In the genomic region with DNA sequence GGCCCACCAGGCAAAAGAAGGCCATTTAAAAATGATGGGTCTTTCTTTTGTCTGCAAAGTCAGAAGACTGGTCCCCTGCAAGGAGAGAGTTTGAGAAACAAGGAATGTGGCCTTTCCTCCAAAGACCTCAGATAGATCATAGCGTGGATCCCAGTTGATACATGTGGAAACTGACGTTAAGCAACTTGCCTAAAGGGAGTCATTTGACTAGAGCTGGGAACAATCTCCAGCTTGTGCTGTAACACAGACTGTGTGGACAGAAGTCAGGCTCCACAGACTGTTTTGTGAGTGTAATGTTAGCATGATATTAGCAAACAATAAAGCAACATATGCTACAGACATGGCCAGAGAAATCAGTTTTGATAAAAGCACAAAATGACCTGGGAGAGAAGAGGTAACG, we compare ENCODE assay signal across 26 cellular contexts.
DNase-seq lines count a peak whose midpoint lies in the region; ATAC-seq, FAIRE-seq and TF ChIP-seq lines count a peak whose summit lies in the region.
"Had no signal": no experiment of that assay in that cellular context is flagged by ENCODE, and none has a peak within 500 bp of the region (broad histone marks: within the 10 kb centered on the region; RNA-seq: fewer than 3 reads in every experiment).

No MANE protein-coding gene starts in this region.

- H3K9ac ChIP-seq in HepG2 (ENCODE audit: insufficient read depth, low read depth, low read length) (no peak overlapping the region), adipocyte (ENCODE audit: low read length) (peak overlapping the region; percentile 74)

- no peak for TF ChIP-seq RAD21 in HepG2 (CRISPR knock-in tag; IDR thresholded peaks at IDR 0.05)

- BruUV-seq in HepG2 (replicated peaks; lab: Mats Ljungman, UMichigan) = no TSS peak

- TF ChIP-seq CTCF in HepG2 (CRISPR knock-in tag; IDR thresholded peaks at IDR 0.05) (no peak), right lobe of liver (IDR thresholded peaks at IDR 0.05) (no peak), upper lobe of right lung (IDR thresholded peaks at IDR 0.05) (no peak)

- H3K27ac Mint-ChIP-seq in memory B cell = peak overlapping the region; percentile 41
- H3K27ac Mint-ChIP-seq: activated CD8-positive, alpha-beta memory T cell treated with anti-CD3 and anti-CD28 coated beads, Interleukin-2, amount 10 ng/mL, durations not matched to agents 7 days and 5 days; activated naive CD8-positive, alpha-beta T cell treated with anti-CD3 and anti-CD28 coated beads for 36 hours; naive thymus-derived CD4-positive, alpha-beta T cell; stimulated activated naive B cell treated with anti-CD40 and anti-IgM and Interleukin-4, amounts not matched to agents 10 μg/mL and 1 μg/mL and 100 μg/mL, for 72 hours; T-helper 2 cell treated with Interferon-gamma antibody and Interleukin-4, amounts not matched to agents 5 μg/mL and 100 μg/mL, for 36 hours had no signal

- TF ChIP-seq EP300 in HepG2 (IDR thresholded peaks at IDR 0.05; ENCODE audit: low read depth in 2 of 2, low read length in 2 of 2) = no peak
- no peak for TF ChIP-seq EP300 in HepG2 (CRISPR knock-in tag; IDR thresholded peaks at IDR 0.05; ENCODE audit: borderline replicate concordance)

- DNase-seq in HepG2 (ENCODE audit: low spot score) (no peak), right lobe of liver (no peak), adipocyte (ENCODE audit: low read depth) (no peak), memory B cell (ENCODE audit: low spot score in 2 of 2) (no peak), upper lobe of right lung (no peak), NCI-H748 treated with DMSO at 0.1 percent for 48 hours (lab: John Stamatoyannopoulos, UW) (no peak), NCI-H2227 treated with DMSO at 0.1 percent for 48 hours (lab: John Stamatoyannopoulos, UW) (no peak), kidney glomerular epithelial cell (lab: John Stamatoyannopoulos, UW) (no peak)
- DNase-seq: ACHN; activated CD4-positive, alpha-beta T cell treated with anti-CD3 and anti-CD28 coated beads, Interleukin-2, amount 10 ng/mL, durations not matched to agents 24 days and 14 days; activated CD8-positive, alpha-beta memory T cell treated with anti-CD3 and anti-CD28 coated beads, Interleukin-2, amount 10 ng/mL, durations not matched to agents 7 days and 5 days; activated naive CD8-positive, alpha-beta T cell treated with anti-CD3 and anti-CD28 coated beads for 36 hours; COR-L47; GDM1; KG1; naive thymus-derived CD4-positive, alpha-beta T cell; NCI-H1417 treated with DMSO at 0.1 percent for 48 hours; NCI-H2081 treated with DMSO at 0.1 percent for 48 hours; NCI-H446; NK-92 treated with Interleukin-12 subunit alpha and Interleukin-12 subunit beta, amount 100 ng/mL, for 24 hours; stimulated activated CD4-positive, alpha-beta T cell treated with anti-CD3 and anti-CD28 coated beads, Interleukin-4, amount 100 ng/mL, for 1 hour; stimulated activated naive B cell treated with anti-CD40 and anti-IgM and Interleukin-4, amounts not matched to agents 10 μg/mL and 1 μg/mL and 100 μg/mL, for 72 hours; testis had no signal

- POLR2A ChIA-PET in HepG2 (lab: Yijun Ruan, JAX) = no interaction called here

- no peaks in the 10 kb centered on the region for H3K36me3 ChIP-seq in HepG2 (replicated peaks in 1 of 2; ENCODE audit: control insufficient read depth in 1 of 2, insufficient read depth in 2 of 2, low read length in 2 of 2)
- no peaks in the 10 kb centered on the region for H3K36me3 ChIP-seq in right lobe of liver
- no peaks in the 10 kb centered on the region for H3K36me3 ChIP-seq in adipocyte (ENCODE audit: control insufficient read depth, insufficient read depth, low read length, severe bottlenecking)
- H3K36me3 ChIP-seq in upper lobe of right lung = no peaks in the 10 kb centered on the region

- H3K4me2 ChIP-seq in HepG2 (ENCODE audit: low read depth, low read length) = peak overlapping the region; percentile 25; the same call in 1 of the 2 replicates

- H3K27me3 ChIP-seq in HepG2 (ENCODE audit: control insufficient read depth in 1 of 2, insufficient read depth in 2 of 2, low read length in 2 of 2) (no peaks in the 10 kb centered on the region), right lobe of liver (no peaks in the 10 kb centered on the region), adipocyte (replicated peaks; ENCODE audit: control insufficient read depth, insufficient read depth, low read length) (no peaks in the 10 kb centered on the region), upper lobe of right lung (no peaks in the 10 kb centered on the region)
- H3K27me3 ChIP-seq: testis had no signal

- CTCF ChIA-PET in HepG2 (lab: Yijun Ruan, JAX; ENCODE audit: low intra/inter-chr PET ratio, low total read pairs) = no interaction called here

- in situ Hi-C loops in HepG2 (cut with HindIII; ENCODE audit: extremely low pct_ligation_motif_present, low pct_unique_long_range_greater_than_20kb) = no loop called here

- ATAC-seq in HepG2 = peak; percentile 50; the same call in 2 of the 3 replicates
- no peak for ATAC-seq in right lobe of liver
- no peak for ATAC-seq in memory B cell (ENCODE audit: low read depth)
- ATAC-seq in upper lobe of right lung = peak; percentile 68
- ATAC-seq: activated CD8-positive, alpha-beta memory T cell treated with anti-CD3 and anti-CD28 coated beads, Interleukin-2, amount 10 ng/mL, durations not matched to agents 7 days and 5 days; naive thymus-derived CD4-positive, alpha-beta T cell; stimulated activated naive B cell treated with anti-CD40 and anti-IgM and Interleukin-4, amounts not matched to agents 10 μg/mL and 1 μg/mL and 100 μg/mL, for 72 hours had no signal

- intact Hi-C loops in HepG2 (cut with micrococcal nuclease; ENCODE audit: unreplicated experiment) (no loop called here), right lobe of liver (cut with DNase I) (no loop called here), upper lobe of right lung (cut with DNase I) (no loop called here)

- no peaks in the 10 kb centered on the region for H4K20me1 ChIP-seq in HepG2 (ENCODE audit: insufficient read depth, low read length)

- H3K4me3 ChIP-seq in HepG2 (replicated peaks in 1 of 3; ENCODE audit: insufficient read depth in 1 of 3, low read depth in 2 of 3, low read length in 3 of 3) = no peak overlapping the region
- no peak overlapping the region for H3K4me3 ChIP-seq in right lobe of liver
- no peak overlapping the region for H3K4me3 ChIP-seq in adipocyte (ENCODE audit: low read length)
- no peak overlapping the region for H3K4me3 ChIP-seq in upper lobe of right lung
- H3K4me3 ChIP-seq: testis had no signal

- peaks cover 2% of the 10 kb centered on the region for H3K36me3 Mint-ChIP-seq in memory B cell
- H3K36me3 Mint-ChIP-seq: activated naive CD8-positive, alpha-beta T cell treated with anti-CD3 and anti-CD28 coated beads for 36 hours; naive thymus-derived CD4-positive, alpha-beta T cell; stimulated activated naive B cell treated with anti-CD40 and anti-IgM and Interleukin-4, amounts not matched to agents 10 μg/mL and 1 μg/mL and 100 μg/mL, for 72 hours had no signal

- no peak for FAIRE-seq in HepG2 (lab: Jason Lieb, UNC)

- H3K4me1 ChIP-seq in HepG2 (ENCODE audit: insufficient read depth, low read length) (peaks cover 21% of the 10 kb centered on the region), right lobe of liver (no peaks in the 10 kb centered on the region), adipocyte (ENCODE audit: control insufficient read depth, insufficient read depth, low read length) (peaks cover 30% of the 10 kb centered on the region), upper lobe of right lung (no peaks in the 10 kb centered on the region)
- H3K4me1 ChIP-seq: testis had no signal

- H3K9me3 ChIP-seq in HepG2 (ENCODE audit: low read length) = no peaks in the 10 kb centered on the region
- H3K9me3 ChIP-seq in right lobe of liver = no peaks in the 10 kb centered on the region
- H3K9me3 ChIP-seq in adipocyte (ENCODE audit: control insufficient read depth, low read length) = no peaks in the 10 kb centered on the region
- no peaks in the 10 kb centered on the region for H3K9me3 ChIP-seq in upper lobe of right lung
- H3K9me3 ChIP-seq: testis had no signal

- H3K4me1 Mint-ChIP-seq in memory B cell = peaks cover 3% of the 10 kb centered on the region
- H3K4me1 Mint-ChIP-seq: activated naive CD8-positive, alpha-beta T cell treated with anti-CD3 and anti-CD28 coated beads for 36 hours; naive thymus-derived CD4-positive, alpha-beta T cell; stimulated activated naive B cell treated with anti-CD40 and anti-IgM and Interleukin-4, amounts not matched to agents 10 μg/mL and 1 μg/mL and 100 μg/mL, for 72 hours had no signal

- no peaks in the 10 kb centered on the region for H3K9me3 Mint-ChIP-seq in memory B cell
- H3K9me3 Mint-ChIP-seq: activated CD4-positive, alpha-beta T cell treated with anti-CD3 and anti-CD28 coated beads, Interleukin-2, amount 10 ng/mL, durations not matched to agents 24 days and 14 days; activated naive CD8-positive, alpha-beta T cell treated with anti-CD3 and anti-CD28 coated beads for 36 hours; activated T-helper 2 cell treated with anti-CD3 and anti-CD28 coated beads, Interferon-gamma antibody, Interleukin-2, Interleukin-4, amounts not matched to agents 10 μg/mL and 5 μg/mL and 100 μg/mL, durations not matched to agents 14 hours and 24 hours and 36 hours; central memory CD8-positive, alpha-beta T cell; stimulated activated naive B cell treated with anti-CD40 and anti-IgM and Interleukin-4, amounts not matched to agents 10 μg/mL and 1 μg/mL and 100 μg/mL, for 72 hours; T-helper 2 cell treated with Interferon-gamma antibody and Interleukin-4, amounts not matched to agents 5 μg/mL and 100 μg/mL, for 36 hours had no signal

- 45% methylated on average over 3 of the region's 3 CpGs for WGBS in HepG2 (ENCODE audit: low lambda C conversion rate)
- 75% methylated on average over 2 of the region's 3 CpGs for WGBS in right lobe of liver (ENCODE audit: insufficient coverage, low coverage, low lambda C conversion rate, missing lambda C conversion rate)

- H3K79me2 ChIP-seq in HepG2 (ENCODE audit: insufficient read depth, low read length) = no peaks in the 10 kb centered on the region

- H3K27ac ChIP-seq in HepG2 (ENCODE audit: extremely low read length, insufficient read depth, low read length) = no peak overlapping the region
- no peak overlapping the region for H3K27ac ChIP-seq in right lobe of liver
- no peak overlapping the region for H3K27ac ChIP-seq in upper lobe of right lung
- H3K27ac ChIP-seq: testis had no signal

- H3K27me3 Mint-ChIP-seq in memory B cell = no peaks in the 10 kb centered on the region
- H3K27me3 Mint-ChIP-seq: activated CD8-positive, alpha-beta memory T cell treated with anti-CD3 and anti-CD28 coated beads, Interleukin-2, amount 10 ng/mL, durations not matched to agents 7 days and 5 days; activated naive CD8-positive, alpha-beta T cell treated with anti-CD3 and anti-CD28 coated beads for 36 hours; central memory CD8-positive, alpha-beta T cell; stimulated activated naive B cell treated with anti-CD40 and anti-IgM and Interleukin-4, amounts not matched to agents 10 μg/mL and 1 μg/mL and 100 μg/mL, for 72 hours had no signal

- TF ChIP-seq POLR2A in HepG2 (IDR thresholded peaks at IDR 0.05; ENCODE audit: insufficient read depth in 1 of 2, low read depth in 2 of 2, low read length in 2 of 2) = no peak
- TF ChIP-seq POLR2A in right lobe of liver (IDR thresholded peaks at IDR 0.05) = no peak

- H2AFZ ChIP-seq in HepG2 (ENCODE audit: low read length) = no peak overlapping the region

- H3K4me3 Mint-ChIP-seq in memory B cell = no peak overlapping the region
- H3K4me3 Mint-ChIP-seq: activated CD4-positive, alpha-beta T cell treated with anti-CD3 and anti-CD28 coated beads, Interleukin-2, amount 10 ng/mL, durations not matched to agents 24 days and 14 days; activated CD8-positive, alpha-beta memory T cell treated with anti-CD3 and anti-CD28 coated beads, Interleukin-2, amount 10 ng/mL, durations not matched to agents 7 days and 5 days; activated naive CD8-positive, alpha-beta T cell treated with anti-CD3 and anti-CD28 coated beads for 36 hours; central memory CD8-positive, alpha-beta T cell; naive thymus-derived CD4-positive, alpha-beta T cell; stimulated activated naive B cell treated with anti-CD40 and anti-IgM and Interleukin-4, amounts not matched to agents 10 μg/mL and 1 μg/mL and 100 μg/mL, for 72 hours; T-helper 2 cell treated with Interferon-gamma antibody and Interleukin-4, amounts not matched to agents 5 μg/mL and 100 μg/mL, for 36 hours had no signal

Comparison
In these comparisons a context has a peak if more than half of its experiments do, and no peak if none do; other contexts are left out.
1. ATAC-seq: peak in HepG2 (single experiment) and upper lobe of right lung (single experiment); none in right lobe of liver (0 of 4) and memory B cell (single experiment).